9 cellular contexts compared by ENCODE assay signal in the genomic region with DNA sequence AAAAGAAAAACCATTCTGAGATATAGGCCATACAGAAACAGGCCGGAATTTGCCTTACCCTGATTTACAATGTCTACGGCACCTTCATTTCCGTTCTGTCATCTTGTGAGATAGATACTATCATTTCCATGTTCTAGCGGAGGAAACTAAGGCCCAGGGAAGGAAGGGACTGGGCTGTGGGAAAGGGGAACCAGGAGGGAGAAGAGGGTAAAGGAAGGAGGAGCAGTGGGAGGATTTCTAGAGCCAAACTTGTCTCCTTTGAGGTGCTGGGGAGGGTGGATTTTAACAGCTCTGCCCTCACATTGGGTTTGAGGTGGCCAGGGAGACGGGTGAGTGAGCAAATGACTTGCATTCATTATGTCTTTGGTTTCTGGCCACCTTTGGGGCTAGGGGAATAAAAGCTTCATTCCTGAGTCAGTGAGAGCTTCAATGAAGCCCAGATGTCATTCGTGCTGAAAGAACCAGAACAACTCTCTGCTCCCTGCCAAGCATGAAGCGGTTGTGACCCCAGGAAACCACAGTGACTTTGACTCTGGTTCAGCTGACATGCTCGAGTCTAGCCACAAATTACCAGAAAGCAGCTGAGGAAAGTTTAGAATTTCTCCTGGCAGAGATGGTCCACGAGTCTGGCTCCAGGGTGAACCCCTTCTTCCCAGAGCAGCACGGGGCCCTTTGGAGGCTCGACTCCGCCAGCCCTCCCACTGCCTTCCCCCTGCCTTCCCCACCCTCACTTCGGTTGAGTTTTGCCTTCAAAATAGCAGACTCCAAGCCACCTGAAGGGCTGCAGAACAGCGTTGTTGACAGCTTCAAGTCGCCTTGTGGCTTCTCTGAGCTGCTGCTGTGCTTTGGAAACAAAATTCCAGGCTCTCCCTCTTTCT. TPM values are rescaled to one million over a fixed set of nuclear protein-coding genes. Genes with fewer than 3 reads are reported as not detected.
DNase-seq lines count a peak whose midpoint lies in the region; ATAC-seq and TF ChIP-seq lines count a peak whose summit lies in the region.
"Had no signal": no experiment of that assay in that cellular context is flagged by ENCODE, and none has a peak within 500 bp of the region (broad histone marks: within the 10 kb centered on the region; RNA-seq: fewer than 3 reads in every experiment).

No MANE protein-coding gene starts in this region.

- H3K27me3 ChIP-seq in muscle layer of duodenum (ENCODE audit: low read depth, low read length), result no peaks in the 10 kb centered on the region

- H3K9me3 Mint-ChIP-seq in activated T-helper 2 cell treated with anti-CD3 and anti-CD28 coated beads, Interferon-gamma antibody, Interleukin-2, Interleukin-4, amounts not matched to agents 10 μg/mL and 5 μg/mL and 100 μg/mL, durations not matched to agents 14 hours and 24 hours and 36 hours, result no peaks in the 10 kb centered on the region
- H3K9me3 Mint-ChIP-seq in endothelial cell (ENCODE audit: unreplicated experiment), result no peaks in the 10 kb centered on the region
- H3K9me3 Mint-ChIP-seq: IgD-negative memory B cell had no signal

- H3K36me3 ChIP-seq in muscle layer of duodenum (ENCODE audit: control insufficient read depth in 1 of 2, insufficient read depth in 2 of 2, low read length in 2 of 2), result peaks cover 3 to 23% of the 10 kb centered on the region in 2 donors

- intact Hi-C loops in activated T-helper 2 cell treated with anti-CD3 and anti-CD28 coated beads, Interferon-gamma antibody, Interleukin-2, Interleukin-4, amounts not matched to agents 10 μg/mL and 5 μg/mL and 100 μg/mL, durations not matched to agents 14 hours and 24 hours and 36 hours (cut with micrococcal nuclease), result loop anchor here (1.0 kb wide), 2 partner anchors 10 to 65 kb away; no protein-coding TSS in a partner anchor

- peak overlapping the region; percentile 97 for H3K27ac ChIP-seq in muscle layer of duodenum (ENCODE audit: low read length)

- H3K4me3 Mint-ChIP-seq in activated T-helper 2 cell treated with anti-CD3 and anti-CD28 coated beads, Interferon-gamma antibody, Interleukin-2, Interleukin-4, amounts not matched to agents 10 μg/mL and 5 μg/mL and 100 μg/mL, durations not matched to agents 14 hours and 24 hours and 36 hours (ENCODE audit: low read depth), result peak overlapping the region; percentile 42
- no peak overlapping the region for H3K4me3 Mint-ChIP-seq in endothelial cell (ENCODE audit: unreplicated experiment)

- peaks cover 4 to 16% of the 10 kb centered on the region in 2 donors for H3K4me1 ChIP-seq in muscle layer of duodenum (ENCODE audit: control insufficient read depth in 1 of 2, insufficient read depth in 2 of 2, low read length in 2 of 2)

- no peak for TF ChIP-seq CTCF in endothelial cell (IDR thresholded peaks at IDR 0.05; ENCODE audit: unreplicated experiment)

- H3K4me1 Mint-ChIP-seq in activated T-helper 2 cell treated with anti-CD3 and anti-CD28 coated beads, Interferon-gamma antibody, Interleukin-2, Interleukin-4, amounts not matched to agents 10 μg/mL and 5 μg/mL and 100 μg/mL, durations not matched to agents 14 hours and 24 hours and 36 hours (ENCODE audit: low read depth), result peaks cover 35% of the 10 kb centered on the region
- H3K4me1 Mint-ChIP-seq in endothelial cell (ENCODE audit: unreplicated experiment), result peaks cover 1% of the 10 kb centered on the region

- H3K27ac Mint-ChIP-seq in activated T-helper 2 cell treated with anti-CD3 and anti-CD28 coated beads, Interferon-gamma antibody, Interleukin-2, Interleukin-4, amounts not matched to agents 10 μg/mL and 5 μg/mL and 100 μg/mL, durations not matched to agents 14 hours and 24 hours and 36 hours, result peak overlapping the region; percentile 92
- H3K27ac Mint-ChIP-seq in endothelial cell (ENCODE audit: unreplicated experiment), result no peak overlapping the region

- H3K9me3 ChIP-seq in muscle layer of duodenum (ENCODE audit: control insufficient read depth in 1 of 2, low read length in 2 of 2), result no peaks in the 10 kb centered on the region

- no peaks in the 10 kb centered on the region for H3K36me3 Mint-ChIP-seq in activated T-helper 2 cell treated with anti-CD3 and anti-CD28 coated beads, Interferon-gamma antibody, Interleukin-2, Interleukin-4, amounts not matched to agents 10 μg/mL and 5 μg/mL and 100 μg/mL, durations not matched to agents 14 hours and 24 hours and 36 hours (ENCODE audit: low read depth)
- no peaks in the 10 kb centered on the region for H3K36me3 Mint-ChIP-seq in endothelial cell (ENCODE audit: low read depth, unreplicated experiment)
- H3K36me3 Mint-ChIP-seq: IgD-negative memory B cell had no signal

- peak; percentile 66 for ATAC-seq in HG02884 (IDR thresholded peaks at IDR 0.05; ENCODE audit: unreplicated experiment)

- H3K4me3 ChIP-seq in muscle layer of duodenum (ENCODE audit: low read depth in 1 of 2, low read length in 2 of 2), result peak overlapping the region; percentile 63 to 87

- DNase-seq in GM04504 (ENCODE audit: low read depth) (peak; percentile 87), kidney glomerular epithelial cell (lab: John Stamatoyannopoulos, UW) (no peak), islet precursor cell (no peak), endothelial cell (ENCODE audit: low spot score) (no peak)
- DNase-seq in activated T-helper 2 cell treated with anti-CD3 and anti-CD28 coated beads, Interferon-gamma antibody, Interleukin-2, Interleukin-4, amounts not matched to agents 10 μg/mL and 5 μg/mL and 100 μg/mL, durations not matched to agents 14 hours and 24 hours and 36 hours (ENCODE audit: low spot score), result peak; percentile 24
- no peak for DNase-seq in activated effector memory CD4-positive, alpha-beta T cell treated with anti-CD3 and anti-CD28 coated beads, Interleukin-2, amount 50 U/mL, for 16 hours

- H3K27me3 Mint-ChIP-seq in activated T-helper 2 cell treated with anti-CD3 and anti-CD28 coated beads, Interferon-gamma antibody, Interleukin-2, Interleukin-4, amounts not matched to agents 10 μg/mL and 5 μg/mL and 100 μg/mL, durations not matched to agents 14 hours and 24 hours and 36 hours (ENCODE audit: low read depth), result no peaks in the 10 kb centered on the region
- peaks cover 5% of the 10 kb centered on the region for H3K27me3 Mint-ChIP-seq in endothelial cell (ENCODE audit: unreplicated experiment)

RNA-seq across cellular contexts. Expression of gene ACTG2, which starts 3.8 kb away (rescaled TPM):
- 0.14 and 0.21 TPM in 2 replicates for total RNA-seq in activated T-helper 2 cell treated with anti-CD3 and anti-CD28 coated beads, Interferon-gamma antibody, Interleukin-2, Interleukin-4, amounts not matched to agents 10 μg/mL and 5 μg/mL and 100 μg/mL, durations not matched to agents 14 hours and 24 hours and 36 hours
- total RNA-seq in endothelial cell (ENCODE audit: unreplicated experiment), result 8.3 TPM

RNA-seq across cellular contexts. Expression of gene DGUOK, which starts 30.1 kb away (rescaled TPM):
- total RNA-seq in activated T-helper 2 cell treated with anti-CD3 and anti-CD28 coated beads, Interferon-gamma antibody, Interleukin-2, Interleukin-4, amounts not matched to agents 10 μg/mL and 5 μg/mL and 100 μg/mL, durations not matched to agents 14 hours and 24 hours and 36 hours, result 86.8 and 90.9 TPM in 2 replicates
- total RNA-seq in endothelial cell (ENCODE audit: unreplicated experiment), result 68.3 TPM

Comparison
In these comparisons a context has a peak if more than half of its experiments do, and no peak if none do; other contexts are left out.
1. DNase-seq: peak in GM04504 (single experiment) and activated T-helper 2 cell treated with anti-CD3 and anti-CD28 coated beads, Interferon-gamma antibody, Interleukin-2, Interleukin-4, amounts not matched to agents 10 μg/mL and 5 μg/mL and 100 μg/mL, durations not matched to agents 14 hours and 24 hours and 36 hours (single experiment); none in kidney glomerular epithelial cell (single experiment), islet precursor cell (single experiment), endothelial cell (single experiment) and activated effector memory CD4-positive, alpha-beta T cell treated with anti-CD3 and anti-CD28 coated beads, Interleukin-2, amount 50 U/mL, for 16 hours (single experiment).